Comparison of ENCODE assay signal across 14 cellular contexts in genomic region chr4:79078339-79078738, GRCh38.
"Had no signal": no experiment of that assay in that cellular context is flagged by ENCODE, and none has a peak within 500 bp of the region (broad histone marks: within the 10 kb centered on the region; RNA-seq: fewer than 3 reads in every experiment).

No MANE protein-coding gene starts in this region.

- H3K4me1 ChIP-seq: esophagus squamous epithelium had no signal

- H3K27me3 ChIP-seq: esophagus squamous epithelium, neural progenitor cell had no signal

- DNase-seq: activated CD4-positive, alpha-beta T cell treated with anti-CD3 and anti-CD28 coated beads, Interleukin-2, amount 50 U/mL, for 1 hour; activated CD8-positive, alpha-beta memory T cell treated with anti-CD3 and anti-CD28 coated beads for 24 hours; activated naive CD4-positive, alpha-beta T cell; activated naive CD8-positive, alpha-beta T cell treated with anti-CD3 and anti-CD28 coated beads, Interleukin-2, amount 50 U/mL, for 24 hours; aorta; esophagus squamous epithelium; foreskin fibroblast; left colon; midbrain; stimulated activated CD4-positive, alpha-beta T cell treated with anti-CD3 and anti-CD28 coated beads, Interleukin-4, amount 100 ng/mL, for 1 hour; stimulated activated naive B cell treated with anti-CD40 and anti-IgM and Interleukin-4, amounts not matched to agents 10 μg/mL and 1 μg/mL and 100 μg/mL, for 72 hours; trophoblast cell had no signal

- ATAC-seq: activated naive CD8-positive, alpha-beta T cell treated with anti-CD3 and anti-CD28 coated beads, Interleukin-2, amount 50 U/mL, for 24 hours; left colon; stimulated activated naive B cell treated with anti-CD40 and anti-IgM and Interleukin-4, amounts not matched to agents 10 μg/mL and 1 μg/mL and 100 μg/mL, for 72 hours had no signal

- H3K36me3 ChIP-seq: esophagus squamous epithelium had no signal

- H3K27me3 Mint-ChIP-seq: activated naive CD8-positive, alpha-beta T cell treated with anti-CD3 and anti-CD28 coated beads, Interleukin-2, amount 50 U/mL, for 24 hours; stimulated activated naive B cell treated with anti-CD40 and anti-IgM and Interleukin-4, amounts not matched to agents 10 μg/mL and 1 μg/mL and 100 μg/mL, for 72 hours had no signal

- H3K4me1 Mint-ChIP-seq: activated naive CD8-positive, alpha-beta T cell treated with anti-CD3 and anti-CD28 coated beads, Interleukin-2, amount 50 U/mL, for 24 hours; stimulated activated naive B cell treated with anti-CD40 and anti-IgM and Interleukin-4, amounts not matched to agents 10 μg/mL and 1 μg/mL and 100 μg/mL, for 72 hours had no signal

- H3K4me3 ChIP-seq: coronary artery, esophagus squamous epithelium, neural progenitor cell had no signal

- H3K4me3 Mint-ChIP-seq: activated naive CD8-positive, alpha-beta T cell treated with anti-CD3 and anti-CD28 coated beads, Interleukin-2, amount 50 U/mL, for 24 hours; neural progenitor cell; stimulated activated naive B cell treated with anti-CD40 and anti-IgM and Interleukin-4, amounts not matched to agents 10 μg/mL and 1 μg/mL and 100 μg/mL, for 72 hours had no signal

- H3K27ac ChIP-seq: coronary artery, esophagus squamous epithelium, neural progenitor cell had no signal

- H3K27ac Mint-ChIP-seq: activated naive CD8-positive, alpha-beta T cell treated with anti-CD3 and anti-CD28 coated beads, Interleukin-2, amount 50 U/mL, for 24 hours; neural progenitor cell; stimulated activated naive B cell treated with anti-CD40 and anti-IgM and Interleukin-4, amounts not matched to agents 10 μg/mL and 1 μg/mL and 100 μg/mL, for 72 hours had no signal
